Comparison of ENCODE assay signal across 35 cellular contexts in genomic region chr1:244915736-244916135, GRCh38.
"Had no signal": no experiment of that assay in that cellular context is flagged by ENCODE, and none has a peak within 500 bp of the region (broad histone marks: within the 10 kb centered on the region; RNA-seq: fewer than 3 reads in every experiment).

No MANE protein-coding gene starts in this region.

- DNase-seq: Karpas-422, Kasumi-1, KBM-7, KG1, MG63, MM.1S, MV-4-11, NCI-H1048, NCI-H1092, NCI-H1092 treated with DMSO at 0.1 percent for 48 hours, NCI-H1105, NCI-H1105 treated with DMSO at 0.1 percent for 48 hours, NCI-H1417, NCI-H1417 treated with DMSO at 0.1 percent for 48 hours, NCI-H1436, NCI-H1436 treated with DMSO at 0.1 percent for 48 hours, NCI-H146, NCI-H1694, NCI-H1694 treated with DMSO at 0.1 percent for 48 hours, NCI-H187, NCI-H187 treated with DMSO at 0.1 percent for 48 hours, NCI-H1930, NCI-H2029, NCI-H2029 treated with DMSO at 0.1 percent for 48 hours, NCI-H2081, NCI-H2081 treated with DMSO at 0.1 percent for 48 hours, NCI-H2107, NCI-H2171, NCI-H2171 treated with DMSO at 0.1 percent for 48 hours, NCI-H2227 treated with DMSO at 0.1 percent for 48 hours, NCI-H226, NCI-H345, NCI-H446, NCI-H446 treated with DMSO at 0.1 percent for 48 hours had no signal

- H3K9ac ChIP-seq: KMS-11 had no signal

- H3K36me3 ChIP-seq: MG63 had no signal

- H3K4me2 ChIP-seq: KMS-11 had no signal

- H3K4me3 ChIP-seq: MG63 had no signal

- H3K9me3 ChIP-seq: MG63 had no signal

- H3K27me3 ChIP-seq: MG63 had no signal

- H3K27ac ChIP-seq: KMS-11 had no signal
